ENCODE assay signal across 8 cellular contexts in the genomic region with DNA sequence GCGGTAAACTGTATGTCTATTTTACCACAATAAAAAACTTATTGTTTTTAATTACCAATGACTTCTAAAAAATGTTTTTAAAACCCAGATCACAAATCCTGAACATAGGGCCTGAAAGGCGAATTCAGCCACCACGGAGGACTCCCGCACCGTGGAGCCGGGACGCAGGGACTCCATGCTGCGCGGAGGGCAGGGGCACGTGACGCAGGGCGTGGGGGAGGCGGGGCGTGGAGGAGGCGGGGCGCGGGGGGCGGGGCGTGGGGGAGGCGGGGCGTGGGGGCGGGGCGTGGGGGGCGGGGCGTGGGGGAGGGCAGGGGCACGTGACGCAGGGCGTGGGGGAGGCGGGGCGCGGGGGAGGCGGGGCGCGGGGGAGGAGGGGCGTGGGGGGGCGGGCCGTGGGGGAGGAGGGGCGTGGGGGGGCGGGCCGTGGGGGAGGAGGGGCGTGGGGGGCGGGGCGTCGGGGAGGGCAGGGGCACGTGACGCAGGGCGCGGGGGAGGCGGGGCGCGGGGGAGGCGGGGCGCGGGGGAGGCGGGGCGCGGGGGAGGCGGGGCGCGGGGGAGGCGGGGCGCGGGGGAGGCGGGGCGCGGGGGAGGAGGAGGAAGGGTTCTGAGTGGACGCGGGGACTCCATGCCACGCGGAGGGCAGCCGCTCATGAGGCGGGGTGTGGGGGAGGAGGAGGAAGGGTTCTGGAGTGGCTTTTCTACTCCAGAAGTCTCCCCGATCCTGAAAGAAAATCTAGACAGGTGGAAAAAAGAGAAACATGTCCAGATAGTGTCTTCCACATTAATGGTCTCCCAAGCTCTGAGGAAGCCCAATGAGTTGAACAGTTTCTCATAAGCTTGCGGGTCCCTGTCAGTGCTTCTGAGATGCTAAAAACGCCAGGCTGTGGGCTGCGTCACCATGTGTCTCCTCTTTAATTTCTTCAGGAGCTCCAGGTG. TPM values are rescaled to one million over a fixed set of nuclear protein-coding genes. Genes with fewer than 3 reads are reported as not detected.
DNase-seq lines count a peak whose midpoint lies in the region; ATAC-seq and TF ChIP-seq lines count a peak whose summit lies in the region.

No MANE protein-coding gene starts in this region.

- no peak for TF ChIP-seq EP300 in ovary (IDR thresholded peaks at IDR 0.05)

- DNase-seq in AG09309 (ENCODE audit: low read depth) (no peak), Right ventricle myocardium superior (peak; percentile 88), ovary (peak; percentile 83 to 91 (median 86)), tibial artery (peak; percentile 80 to 89)
- DNase-seq in activated naive CD8-positive, alpha-beta T cell treated with anti-CD3 and anti-CD28 coated beads, Interleukin-2, amount 50 U/mL, for 16 hours (ENCODE audit: low read depth, low spot score), result peak; percentile 45

- H3K9me3 ChIP-seq in HUES64 (ENCODE audit: insufficient read depth, low read depth, low read length), result no peaks in the 10 kb centered on the region
- H3K9me3 ChIP-seq in ovary, result no peaks in the 10 kb centered on the region
- H3K9me3 ChIP-seq in tibial artery, result no peaks in the 10 kb centered on the region

- TF ChIP-seq CTCF in AG09309 (IDR thresholded peaks at IDR 0.05; ENCODE audit: control insufficient read depth, insufficient read depth, low read depth, low read length, missing control alignments), result no peak
- TF ChIP-seq CTCF in ovary (IDR thresholded peaks at IDR 0.05), result no peak
- no peak for TF ChIP-seq CTCF in tibial artery (IDR thresholded peaks at IDR 0.05)

- peak overlapping the region; percentile 35 for H3K4me3 ChIP-seq in AG09309 (ENCODE audit: control insufficient read depth, low read depth, low read length)
- peak overlapping the region; percentile 57 for H3K4me3 ChIP-seq in HUES64 (ENCODE audit: low read length)
- peak overlapping the region; percentile 38 for H3K4me3 ChIP-seq in ovary
- peak overlapping the region; percentile 48 to 57 for H3K4me3 ChIP-seq in tibial artery

- H3K36me3 ChIP-seq in HUES64 (ENCODE audit: insufficient read depth, low read length) (no peaks in the 10 kb centered on the region), ovary (no peaks in the 10 kb centered on the region), tibial artery (no peaks in the 10 kb centered on the region)

- H3K4me1 ChIP-seq in HUES64 (ENCODE audit: insufficient read depth, low read length), result peaks cover 17% of the 10 kb centered on the region; the same call in 1 of the 2 replicates
- H3K4me1 ChIP-seq in ovary (ENCODE audit: insufficient read depth), result peaks cover 5% of the 10 kb centered on the region
- peaks cover 0 to 19% (median 8%) of the 10 kb centered on the region in 4 donors for H3K4me1 ChIP-seq in tibial artery

- H3K27me3 ChIP-seq in HUES64 (ENCODE audit: insufficient read depth, low read length) (peaks cover 24% of the 10 kb centered on the region), ovary (no peaks in the 10 kb centered on the region), tibial artery (peaks cover 0 to 2% of the 10 kb centered on the region in 2 donors)

- TF ChIP-seq POLR2A in ovary (IDR thresholded peaks at IDR 0.05), result peak; percentile 65

- peak; percentile 53 for ATAC-seq in GM18909 (IDR thresholded peaks at IDR 0.05; ENCODE audit: poor library complexity, unreplicated experiment)
- peak; percentile 86 for ATAC-seq in SK-N-SH treated with all-trans-retinoic acid at 6 μM for 48 hours
- peak; percentile 84 for ATAC-seq in Right ventricle myocardium superior (ENCODE audit: poor library complexity)

- intact Hi-C loops in Right ventricle myocardium superior (cut with DNase I), result no loop called here
- intact Hi-C loops in ovary (cut with DNase I), result loop anchor here in 1 of 4 donors (10.0 kb wide), 2 partner anchors 51 to 211 kb away; a partner anchor contains a TSS
- intact Hi-C loops in tibial artery (cut with DNase I; ENCODE audit: low total_unique reads), result loop anchor here (10.0 kb wide), 2 partner anchors 51 to 119 kb away; a partner anchor contains a TSS

- 20% methylated on average over 20 of the region's 76 CpGs for WGBS in HUES64
- 3 to 7% (median 3%) methylated on average over 25 to 42 of the region's 76 CpGs for WGBS in ovary, 3 donors

- H3K9ac ChIP-seq in HUES64 (ENCODE audit: low read depth, low read length), result peak overlapping the region; percentile 16

- H3K27ac ChIP-seq in HUES64 (ENCODE audit: low read depth, low read length), result peak overlapping the region; percentile 61; the same call in 1 of the 2 replicates
- peak overlapping the region; percentile 57 to 71 for H3K27ac ChIP-seq in ovary
- H3K27ac ChIP-seq in tibial artery, result peak overlapping the region; percentile 73 to 83

TF ChIP-seq in SK-N-SH treated with all-trans-retinoic acid at 6 μM for 48 hours, 23 proteins besides CTCF, POLR2A, EP300 and RAD21 (continues in another document):
- TF ChIP-seq GLIS3 (CRISPR knock-in tag; IDR thresholded peaks at IDR 0.05), result no peak
- TF ChIP-seq, protein P1, sequence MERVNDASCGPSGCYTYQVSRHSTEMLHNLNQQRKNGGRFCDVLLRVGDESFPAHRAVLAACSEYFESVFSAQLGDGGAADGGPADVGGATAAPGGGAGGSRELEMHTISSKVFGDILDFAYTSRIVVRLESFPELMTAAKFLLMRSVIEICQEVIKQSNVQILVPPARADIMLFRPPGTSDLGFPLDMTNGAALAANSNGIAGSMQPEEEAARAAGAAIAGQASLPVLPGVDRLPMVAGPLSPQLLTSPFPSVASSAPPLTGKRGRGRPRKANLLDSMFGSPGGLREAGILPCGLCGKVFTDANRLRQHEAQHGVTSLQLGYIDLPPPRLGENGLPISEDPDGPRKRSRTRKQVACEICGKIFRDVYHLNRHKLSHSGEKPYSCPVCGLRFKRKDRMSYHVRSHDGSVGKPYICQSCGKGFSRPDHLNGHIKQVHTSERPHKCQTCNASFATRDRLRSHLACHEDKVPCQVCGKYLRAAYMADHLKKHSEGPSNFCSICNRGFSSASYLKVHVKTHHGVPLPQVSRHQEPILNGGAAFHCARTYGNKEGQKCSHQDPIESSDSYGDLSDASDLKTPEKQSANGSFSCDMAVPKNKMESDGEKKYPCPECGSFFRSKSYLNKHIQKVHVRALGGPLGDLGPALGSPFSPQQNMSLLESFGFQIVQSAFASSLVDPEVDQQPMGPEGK (CRISPR knock-in tag; IDR thresholded peaks at IDR 0.05; ENCODE audit: borderline replicate concordance), result no peak
- TF ChIP-seq, protein P2, sequence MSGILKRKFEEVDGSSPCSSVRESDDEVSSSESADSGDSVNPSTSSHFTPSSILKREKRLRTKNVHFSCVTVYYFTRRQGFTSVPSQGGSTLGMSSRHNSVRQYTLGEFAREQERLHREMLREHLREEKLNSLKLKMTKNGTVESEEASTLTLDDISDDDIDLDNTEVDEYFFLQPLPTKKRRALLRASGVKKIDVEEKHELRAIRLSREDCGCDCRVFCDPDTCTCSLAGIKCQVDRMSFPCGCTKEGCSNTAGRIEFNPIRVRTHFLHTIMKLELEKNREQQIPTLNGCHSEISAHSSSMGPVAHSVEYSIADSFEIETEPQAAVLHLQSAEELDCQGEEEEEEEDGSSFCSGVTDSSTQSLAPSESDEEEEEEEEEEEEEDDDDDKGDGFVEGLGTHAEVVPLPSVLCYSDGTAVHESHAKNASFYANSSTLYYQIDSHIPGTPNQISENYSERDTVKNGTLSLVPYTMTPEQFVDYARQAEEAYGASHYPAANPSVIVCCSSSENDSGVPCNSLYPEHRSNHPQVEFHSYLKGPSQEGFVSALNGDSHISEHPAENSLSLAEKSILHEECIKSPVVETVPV (CRISPR knock-in tag; IDR thresholded peaks at IDR 0.05), result no peak
- TF ChIP-seq, protein P3, sequence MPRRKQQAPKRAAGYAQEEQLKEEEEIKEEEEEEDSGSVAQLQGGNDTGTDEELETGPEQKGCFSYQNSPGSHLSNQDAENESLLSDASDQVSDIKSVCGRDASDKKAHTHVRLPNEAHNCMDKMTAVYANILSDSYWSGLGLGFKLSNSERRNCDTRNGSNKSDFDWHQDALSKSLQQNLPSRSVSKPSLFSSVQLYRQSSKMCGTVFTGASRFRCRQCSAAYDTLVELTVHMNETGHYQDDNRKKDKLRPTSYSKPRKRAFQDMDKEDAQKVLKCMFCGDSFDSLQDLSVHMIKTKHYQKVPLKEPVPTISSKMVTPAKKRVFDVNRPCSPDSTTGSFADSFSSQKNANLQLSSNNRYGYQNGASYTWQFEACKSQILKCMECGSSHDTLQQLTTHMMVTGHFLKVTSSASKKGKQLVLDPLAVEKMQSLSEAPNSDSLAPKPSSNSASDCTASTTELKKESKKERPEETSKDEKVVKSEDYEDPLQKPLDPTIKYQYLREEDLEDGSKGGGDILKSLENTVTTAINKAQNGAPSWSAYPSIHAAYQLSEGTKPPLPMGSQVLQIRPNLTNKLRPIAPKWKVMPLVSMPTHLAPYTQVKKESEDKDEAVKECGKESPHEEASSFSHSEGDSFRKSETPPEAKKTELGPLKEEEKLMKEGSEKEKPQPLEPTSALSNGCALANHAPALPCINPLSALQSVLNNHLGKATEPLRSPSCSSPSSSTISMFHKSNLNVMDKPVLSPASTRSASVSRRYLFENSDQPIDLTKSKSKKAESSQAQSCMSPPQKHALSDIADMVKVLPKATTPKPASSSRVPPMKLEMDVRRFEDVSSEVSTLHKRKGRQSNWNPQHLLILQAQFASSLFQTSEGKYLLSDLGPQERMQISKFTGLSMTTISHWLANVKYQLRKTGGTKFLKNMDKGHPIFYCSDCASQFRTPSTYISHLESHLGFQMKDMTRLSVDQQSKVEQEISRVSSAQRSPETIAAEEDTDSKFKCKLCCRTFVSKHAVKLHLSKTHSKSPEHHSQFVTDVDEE (CRISPR knock-in tag; IDR thresholded peaks at IDR 0.05), result no peak

RNA-seq across cellular contexts. Expression of a gene that starts 4.4 kb away (rescaled TPM):
- polyA plus RNA-seq in HUES64 (2013, experiment 1 of 2), result not detected
- polyA plus RNA-seq in HUES64 (2013, experiment 2 of 2), result not detected
- total RNA-seq in Right ventricle myocardium superior (not detected), ovary (not detected)
- not detected for polyA plus RNA-seq in ovary

RNA-seq across cellular contexts. Expression of a gene that starts 31.5 kb away (rescaled TPM):
- 2.9 TPM for polyA plus RNA-seq in HUES64 (2013, experiment 1 of 2)
- 5.8 TPM for polyA plus RNA-seq in HUES64 (2013, experiment 2 of 2)
- 4.5 TPM for total RNA-seq in Right ventricle myocardium superior
- 10 to 100 TPM; 13.8 to 40.3 (median 26.5) TPM for total RNA-seq in ovary
- 10 to 100 TPM; 40.0 to 41.7 TPM for polyA plus RNA-seq in ovary

RNA-seq across cellular contexts. Expression of a gene that starts 48.5 kb away (rescaled TPM):
- 0.75 TPM for polyA plus RNA-seq in HUES64 (2013, experiment 1 of 2)
- polyA plus RNA-seq in HUES64 (2013, experiment 2 of 2), result 0.44 TPM
- total RNA-seq in Right ventricle myocardium superior (0.08 TPM), ovary (1 to 10 TPM in 2 of 7 donors, under 1 TPM in 3, not detected in 2; 0.11 to 2.1 (median 0.43) TPM)
- polyA plus RNA-seq in ovary, result under 1 TPM; 0.17 to 0.22 TPM

RNA-seq across cellular contexts. Expression of a gene that starts 54.4 kb away (rescaled TPM):
- 50.2 TPM for polyA plus RNA-seq in HUES64 (2013, experiment 1 of 2)
- 53.3 TPM for polyA plus RNA-seq in HUES64 (2013, experiment 2 of 2)
- total RNA-seq in Right ventricle myocardium superior, result 54.4 TPM
- total RNA-seq in ovary, result 10 to 100 TPM; 43.5 to 56.2 (median 53.5) TPM
- polyA plus RNA-seq in ovary, result 10 to 100 TPM; 46.1 to 55.9 TPM

RNA-seq across cellular contexts. Expression of a gene that starts 55.3 kb away (rescaled TPM):
- polyA plus RNA-seq in HUES64 (2013, experiment 1 of 2), result 79.7 TPM
- polyA plus RNA-seq in HUES64 (2013, experiment 2 of 2), result 75.7 TPM
- total RNA-seq in Right ventricle myocardium superior (141 TPM), ovary (10 to 100 TPM; 41.1 to 66.4 (median 50.0) TPM)
- polyA plus RNA-seq in ovary, result 10 to 100 TPM; 24.0 to 43.5 TPM
